In the genomic region with DNA sequence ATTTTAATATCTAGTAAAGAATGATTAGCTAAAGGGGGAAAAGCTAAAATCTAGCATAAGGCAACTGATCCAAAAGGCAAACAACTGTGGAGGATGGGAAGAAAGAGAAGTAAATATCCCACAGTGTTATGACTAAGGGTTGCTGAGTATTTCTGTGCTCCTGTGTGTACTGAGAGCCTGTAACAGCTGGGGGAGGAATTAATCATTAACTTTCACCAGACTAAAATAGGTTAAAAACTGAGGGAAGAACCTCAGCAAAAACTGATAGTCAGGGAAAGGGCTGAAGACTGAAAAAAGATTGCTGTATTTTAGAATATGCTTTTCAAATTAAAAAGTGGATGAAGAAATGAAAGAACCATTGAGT, we compare ENCODE assay signal across 14 cellular contexts.
DNase-seq lines count a peak whose midpoint lies in the region; ATAC-seq and TF ChIP-seq lines count a peak whose summit lies in the region.
"Had no signal": no experiment of that assay in that cellular context is flagged by ENCODE, and none has a peak within 500 bp of the region (broad histone marks: within the 10 kb centered on the region; RNA-seq: fewer than 3 reads in every experiment).

No MANE protein-coding gene starts in this region.

- H3K4me3 ChIP-seq in liver (ENCODE audit: low read depth in 1 of 3, low read length in 3 of 3) (peak overlapping the region in 2 of 3 donors; percentile 27 to 29), uterus (no peak overlapping the region)
- H3K4me3 ChIP-seq: gastrocnemius medialis had no signal

- no peaks in the 10 kb centered on the region for H3K9me3 Mint-ChIP-seq in Calu3 (ENCODE audit: low read depth, unreplicated experiment)
- H3K9me3 Mint-ChIP-seq: activated naive CD8-positive, alpha-beta T cell treated with anti-CD3 and anti-CD28 coated beads for 36 hours had no signal

- H3K27ac ChIP-seq in liver (ENCODE audit: low read depth in 1 of 2, low read length in 2 of 2), result peak overlapping the region; percentile 71 to 74
- H3K27ac ChIP-seq in uterus, result no peak overlapping the region
- H3K27ac ChIP-seq: gastrocnemius medialis had no signal

- peak; percentile 61 to 66 for TF ChIP-seq RAD21 in liver (IDR thresholded peaks at IDR 0.05)

- TF ChIP-seq CTCF in Calu3 (IDR thresholded peaks at IDR 0.05; ENCODE audit: unreplicated experiment) (no peak), liver (IDR thresholded peaks at IDR 0.05; ENCODE audit: low read depth, low read length, missing input control) (peak; percentile 9), uterus (IDR thresholded peaks at IDR 0.05) (no peak)

- no peaks in the 10 kb centered on the region for H3K27me3 Mint-ChIP-seq in Calu3 (ENCODE audit: unreplicated experiment)
- H3K27me3 Mint-ChIP-seq: activated naive CD8-positive, alpha-beta T cell treated with anti-CD3 and anti-CD28 coated beads for 36 hours had no signal

- H3K4me1 Mint-ChIP-seq in Calu3 (ENCODE audit: low read depth, unreplicated experiment), result peaks cover 9% of the 10 kb centered on the region
- H3K4me1 Mint-ChIP-seq: activated naive CD8-positive, alpha-beta T cell treated with anti-CD3 and anti-CD28 coated beads for 36 hours had no signal

- peak overlapping the region; percentile 48 for H3K4me3 Mint-ChIP-seq in Calu3 (ENCODE audit: low read depth, unreplicated experiment)
- H3K4me3 Mint-ChIP-seq: activated naive CD8-positive, alpha-beta T cell treated with anti-CD3 and anti-CD28 coated beads for 36 hours had no signal

- H3K9me3 ChIP-seq in liver (ENCODE audit: control insufficient read depth in 4 of 4, low read length in 3 of 4) (no peaks in the 10 kb centered on the region), uterus (no peaks in the 10 kb centered on the region)
- H3K9me3 ChIP-seq: gastrocnemius medialis had no signal

- H3K27ac Mint-ChIP-seq in Calu3 (ENCODE audit: unreplicated experiment), result peak overlapping the region; percentile 31
- H3K27ac Mint-ChIP-seq: activated naive CD8-positive, alpha-beta T cell treated with anti-CD3 and anti-CD28 coated beads for 36 hours had no signal

- peak overlapping the region in 1 of 2 donors; percentile 80 for H3K9ac ChIP-seq in liver (ENCODE audit: low read depth in 1 of 2, low read length in 2 of 2)

- BruUV-seq in Calu3 (replicated peaks; lab: Mats Ljungman, UMichigan), result no TSS peak

- H3K4me1 ChIP-seq in liver (ENCODE audit: control insufficient read depth in 4 of 4, insufficient read depth in 4 of 4, low read length in 3 of 4), result peaks cover 0 to 21% (median 3%) of the 10 kb centered on the region in 4 donors
- no peaks in the 10 kb centered on the region for H3K4me1 ChIP-seq in uterus
- H3K4me1 ChIP-seq: gastrocnemius medialis had no signal

- TF ChIP-seq POLR2A in uterus (IDR thresholded peaks at IDR 0.05), result no peak

- H3K36me3 ChIP-seq in liver (ENCODE audit: control insufficient read depth in 4 of 4, insufficient read depth in 3 of 4, low read depth in 1 of 4, low read length in 3 of 4) (no peaks in the 10 kb centered on the region), uterus (no peaks in the 10 kb centered on the region)
- H3K36me3 ChIP-seq: gastrocnemius medialis had no signal

- CTCF ChIA-PET in Calu3 (lab: Charles Lee), result no interaction called here

- DNase-seq in Calu3, result no peak
- DNase-seq in SW480 (ENCODE audit: low spot score), result peak; percentile 54
- no peak for DNase-seq in cortex of kidney (lab: John Stamatoyannopoulos, UW)
- no peak for DNase-seq in ecto neural progenitor cell (ENCODE audit: low spot score)
- no peak for DNase-seq in uterus
- DNase-seq: activated naive CD8-positive, alpha-beta T cell treated with anti-CD3 and anti-CD28 coated beads for 36 hours; dermis blood vessel endothelial cell; DMS79 treated with DMSO at 0.1 percent for 48 hours; gastrocnemius medialis; NCI-H510A treated with DMSO at 0.1 percent for 48 hours; stimulated activated CD4-positive, alpha-beta T cell treated with anti-CD3 and anti-CD28 coated beads, Interleukin-15, amount 100 ng/mL, for 24 hours had no signal

- no peaks in the 10 kb centered on the region for H3K36me3 Mint-ChIP-seq in Calu3 (ENCODE audit: insufficient read depth, unreplicated experiment)
- H3K36me3 Mint-ChIP-seq: activated naive CD8-positive, alpha-beta T cell treated with anti-CD3 and anti-CD28 coated beads for 36 hours had no signal

- H3K27me3 ChIP-seq in liver (ENCODE audit: control insufficient read depth in 4 of 4, insufficient read depth in 4 of 4, low read length in 3 of 4), result no peaks in the 10 kb centered on the region
- no peaks in the 10 kb centered on the region for H3K27me3 ChIP-seq in uterus
- H3K27me3 ChIP-seq: gastrocnemius medialis had no signal

- ATAC-seq in HG02763 (IDR thresholded peaks at IDR 0.05; ENCODE audit: unreplicated experiment), result peak; percentile 74
- no peak for ATAC-seq in HG02970 (IDR thresholded peaks at IDR 0.05; ENCODE audit: low FRiP score, unreplicated experiment)
- ATAC-seq: gastrocnemius medialis had no signal

- intact Hi-C loops in Calu3 (cut with micrococcal nuclease; ENCODE audit: unreplicated experiment), result no loop called here
- intact Hi-C loops in uterus (cut with DNase I; ENCODE audit: low total_unique reads), result no loop called here

TF ChIP-seq in liver, 16 proteins besides CTCF, POLR2A, EP300 and RAD21:
- peak; percentile 42 to 69 for TF ChIP-seq RXRA (IDR thresholded peaks at IDR 0.05)
- TF ChIP-seq HNF4A (conservative IDR thresholded peaks at IDR 0.05), result peak; percentile 47 to 60
- TF ChIP-seq EGR1 (IDR thresholded peaks at IDR 0.05; ENCODE audit: low read depth in 2 of 2), result peak in 1 of 2 donors; percentile 10
- peak; percentile 90 for TF ChIP-seq FOXA1 (IDR thresholded peaks at IDR 0.05)
- TF ChIP-seq, protein P1, sequence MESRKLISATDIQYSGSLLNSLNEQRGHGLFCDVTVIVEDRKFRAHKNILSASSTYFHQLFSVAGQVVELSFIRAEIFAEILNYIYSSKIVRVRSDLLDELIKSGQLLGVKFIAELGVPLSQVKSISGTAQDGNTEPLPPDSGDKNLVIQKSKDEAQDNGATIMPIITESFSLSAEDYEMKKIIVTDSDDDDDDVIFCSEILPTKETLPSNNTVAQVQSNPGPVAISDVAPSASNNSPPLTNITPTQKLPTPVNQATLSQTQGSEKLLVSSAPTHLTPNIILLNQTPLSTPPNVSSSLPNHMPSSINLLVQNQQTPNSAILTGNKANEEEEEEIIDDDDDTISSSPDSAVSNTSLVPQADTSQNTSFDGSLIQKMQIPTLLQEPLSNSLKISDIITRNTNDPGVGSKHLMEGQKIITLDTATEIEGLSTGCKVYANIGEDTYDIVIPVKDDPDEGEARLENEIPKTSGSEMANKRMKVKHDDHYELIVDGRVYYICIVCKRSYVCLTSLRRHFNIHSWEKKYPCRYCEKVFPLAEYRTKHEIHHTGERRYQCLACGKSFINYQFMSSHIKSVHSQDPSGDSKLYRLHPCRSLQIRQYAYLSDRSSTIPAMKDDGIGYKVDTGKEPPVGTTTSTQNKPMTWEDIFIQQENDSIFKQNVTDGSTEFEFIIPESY (IDR thresholded peaks at IDR 0.05), result peak; percentile 41
- TF ChIP-seq, protein P2, sequence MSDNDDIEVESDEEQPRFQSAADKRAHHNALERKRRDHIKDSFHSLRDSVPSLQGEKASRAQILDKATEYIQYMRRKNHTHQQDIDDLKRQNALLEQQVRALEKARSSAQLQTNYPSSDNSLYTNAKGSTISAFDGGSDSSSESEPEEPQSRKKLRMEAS (IDR thresholded peaks at IDR 0.05), result peak; percentile 27
- TF ChIP-seq, protein P3, sequence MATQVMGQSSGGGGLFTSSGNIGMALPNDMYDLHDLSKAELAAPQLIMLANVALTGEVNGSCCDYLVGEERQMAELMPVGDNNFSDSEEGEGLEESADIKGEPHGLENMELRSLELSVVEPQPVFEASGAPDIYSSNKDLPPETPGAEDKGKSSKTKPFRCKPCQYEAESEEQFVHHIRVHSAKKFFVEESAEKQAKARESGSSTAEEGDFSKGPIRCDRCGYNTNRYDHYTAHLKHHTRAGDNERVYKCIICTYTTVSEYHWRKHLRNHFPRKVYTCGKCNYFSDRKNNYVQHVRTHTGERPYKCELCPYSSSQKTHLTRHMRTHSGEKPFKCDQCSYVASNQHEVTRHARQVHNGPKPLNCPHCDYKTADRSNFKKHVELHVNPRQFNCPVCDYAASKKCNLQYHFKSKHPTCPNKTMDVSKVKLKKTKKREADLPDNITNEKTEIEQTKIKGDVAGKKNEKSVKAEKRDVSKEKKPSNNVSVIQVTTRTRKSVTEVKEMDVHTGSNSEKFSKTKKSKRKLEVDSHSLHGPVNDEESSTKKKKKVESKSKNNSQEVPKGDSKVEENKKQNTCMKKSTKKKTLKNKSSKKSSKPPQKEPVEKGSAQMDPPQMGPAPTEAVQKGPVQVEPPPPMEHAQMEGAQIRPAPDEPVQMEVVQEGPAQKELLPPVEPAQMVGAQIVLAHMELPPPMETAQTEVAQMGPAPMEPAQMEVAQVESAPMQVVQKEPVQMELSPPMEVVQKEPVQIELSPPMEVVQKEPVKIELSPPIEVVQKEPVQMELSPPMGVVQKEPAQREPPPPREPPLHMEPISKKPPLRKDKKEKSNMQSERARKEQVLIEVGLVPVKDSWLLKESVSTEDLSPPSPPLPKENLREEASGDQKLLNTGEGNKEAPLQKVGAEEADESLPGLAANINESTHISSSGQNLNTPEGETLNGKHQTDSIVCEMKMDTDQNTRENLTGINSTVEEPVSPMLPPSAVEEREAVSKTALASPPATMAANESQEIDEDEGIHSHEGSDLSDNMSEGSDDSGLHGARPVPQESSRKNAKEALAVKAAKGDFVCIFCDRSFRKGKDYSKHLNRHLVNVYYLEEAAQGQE (IDR thresholded peaks at IDR 0.05), result peak; percentile 63
- TF ChIP-seq, protein P4, sequence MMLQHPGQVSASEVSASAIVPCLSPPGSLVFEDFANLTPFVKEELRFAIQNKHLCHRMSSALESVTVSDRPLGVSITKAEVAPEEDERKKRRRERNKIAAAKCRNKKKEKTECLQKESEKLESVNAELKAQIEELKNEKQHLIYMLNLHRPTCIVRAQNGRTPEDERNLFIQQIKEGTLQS (IDR thresholded peaks at IDR 0.05), result peak; percentile 50
- TF ChIP-seq NR2F2 (IDR thresholded peaks at IDR 0.05), result no peak
- TF ChIP-seq FOXA2 (IDR thresholded peaks at IDR 0.05), result peak; percentile 95
- TF ChIP-seq GABPA (IDR thresholded peaks at IDR 0.05 in 1 of 2, conservative IDR thresholded peaks at IDR 0.05 in 1 of 2), result no peak
- peak; percentile 57 to 70 for TF ChIP-seq JUND (IDR thresholded peaks at IDR 0.05)
- TF ChIP-seq YY1 (IDR thresholded peaks at IDR 0.05), result peak; percentile 58
- TF ChIP-seq HNF4G (IDR thresholded peaks at IDR 0.05), result no peak
- peak; percentile 95 for TF ChIP-seq SP1 (IDR thresholded peaks at IDR 0.05)
- TF ChIP-seq TAF1 (conservative IDR thresholded peaks at IDR 0.05), result peak; percentile 57

Comparison
In these comparisons a context has a peak if more than half of its experiments do, and no peak if none do; other contexts are left out.
1. H3K27ac ChIP-seq: peak in liver (2 of 2); none in uterus (0 of 2).
2. H3K4me3 ChIP-seq: peak in liver (2 of 3); none in uterus (0 of 2).